In genomic region chr14:20469242-20469889, GRCh38 we compare ENCODE assay signal across 1 cellular context.
TF ChIP-seq lines count a peak whose summit lies in the region.

PNP (plus strand) TSS chr14:20469406; CDS start chr14:20469525, 119 bp downstream.

TF ChIP-seq in WTC11, 78 proteins besides CTCF, POLR2A, EP300 and RAD21 (continued from another document and continues in another):
- TF ChIP-seq AFF4 (CRISPR knock-in tag; IDR thresholded peaks at IDR 0.05; ENCODE audit: borderline replicate concordance): no peak
- TF ChIP-seq GRHL2 (CRISPR knock-in tag; IDR thresholded peaks at IDR 0.05; ENCODE audit: insufficient replicate concordance, severe bottlenecking): no peak
- TF ChIP-seq NFATC4 (CRISPR knock-in tag; IDR thresholded peaks at IDR 0.05): no peak
- no peak for TF ChIP-seq ZNF219 (CRISPR knock-in tag; IDR thresholded peaks at IDR 0.05; ENCODE audit: borderline replicate concordance)
- no peak for TF ChIP-seq USF2 (CRISPR knock-in tag; IDR thresholded peaks at IDR 0.05)
- no peak for TF ChIP-seq RELA (CRISPR knock-in tag; IDR thresholded peaks at IDR 0.05; ENCODE audit: borderline replicate concordance)
- TF ChIP-seq FOXJ3 (CRISPR knock-in tag; IDR thresholded peaks at IDR 0.05; ENCODE audit: borderline replicate concordance): no peak
- TF ChIP-seq GTF2I (CRISPR knock-in tag; conservative IDR thresholded peaks at IDR 0.05): no peak
- no peak for TF ChIP-seq TCF7 (CRISPR knock-in tag; IDR thresholded peaks at IDR 0.05; ENCODE audit: low read depth)
- 0 out of 2 replicates have a peak, but pooled peaks have one; percentile 28 for TF ChIP-seq ZNF121 (CRISPR knock-in tag; IDR thresholded peaks at IDR 0.05)
- TF ChIP-seq ZNF138 (CRISPR knock-in tag; conservative IDR thresholded peaks at IDR 0.05): no peak
- TF ChIP-seq TEAD1 (CRISPR knock-in tag; IDR thresholded peaks at IDR 0.05): peak; percentile 82; the same call in 1 of the 2 replicates
- no peak; the same call in 1 of the 2 replicates for TF ChIP-seq ZNF232 (CRISPR knock-in tag; IDR thresholded peaks at IDR 0.05)
- no peak for TF ChIP-seq ATF1 (CRISPR knock-in tag; IDR thresholded peaks at IDR 0.05)
- TF ChIP-seq PRDM15 (CRISPR knock-in tag; IDR thresholded peaks at IDR 0.05): peak; percentile 91
- TF ChIP-seq CREB1 (CRISPR knock-in tag; IDR thresholded peaks at IDR 0.05): no peak
- no peak for TF ChIP-seq AR (CRISPR knock-in tag; IDR thresholded peaks at IDR 0.05)
- TF ChIP-seq ZNF416 (CRISPR knock-in tag; IDR thresholded peaks at IDR 0.05): no peak
- TF ChIP-seq HMGA2 (CRISPR knock-in tag; IDR thresholded peaks at IDR 0.05): no peak
- no peak for TF ChIP-seq SOX15 (CRISPR knock-in tag; IDR thresholded peaks at IDR 0.05)
- no peak for TF ChIP-seq CREM (CRISPR knock-in tag; IDR thresholded peaks at IDR 0.05)
- peak; percentile 51; the same call in 1 of the 2 replicates for TF ChIP-seq NFE2L1 (CRISPR knock-in tag; IDR thresholded peaks at IDR 0.05)
- TF ChIP-seq NFYB (CRISPR knock-in tag; conservative IDR thresholded peaks at IDR 0.05; ENCODE audit: low read depth): no peak
- 0 out of 2 replicates have a peak, but pooled peaks have one; percentile 14 for TF ChIP-seq MYBL2 (CRISPR knock-in tag; IDR thresholded peaks at IDR 0.05)
- no peak for TF ChIP-seq MLX (CRISPR knock-in tag; IDR thresholded peaks at IDR 0.05)
- TF ChIP-seq KAT7 (CRISPR knock-in tag; IDR thresholded peaks at IDR 0.05; ENCODE audit: borderline replicate concordance): 0 out of 2 replicates have a peak, but pooled peaks have one; percentile 93
- TF ChIP-seq ATF3 (CRISPR knock-in tag; conservative IDR thresholded peaks at IDR 0.05): no peak
- no peak for TF ChIP-seq IRF2 (CRISPR knock-in tag; IDR thresholded peaks at IDR 0.05; ENCODE audit: borderline replicate concordance, low read depth)
- TF ChIP-seq USF1 (CRISPR knock-in tag; IDR thresholded peaks at IDR 0.05): peak; percentile 20; the same call in 1 of the 2 replicates
- TF ChIP-seq JAZF1 (CRISPR knock-in tag; IDR thresholded peaks at IDR 0.05): no peak
- no peak for TF ChIP-seq SMAD3 (CRISPR knock-in tag; IDR thresholded peaks at IDR 0.05; ENCODE audit: borderline replicate concordance)
- 0 out of 2 replicates have a peak, but pooled peaks have one; percentile 59 for TF ChIP-seq ZNF281 (CRISPR knock-in tag; IDR thresholded peaks at IDR 0.05)
- TF ChIP-seq ZBTB21 (CRISPR knock-in tag; IDR thresholded peaks at IDR 0.05; ENCODE audit: borderline replicate concordance): no peak
- TF ChIP-seq CBFB (CRISPR knock-in tag; IDR thresholded peaks at IDR 0.05; ENCODE audit: low read depth): no peak
- peak; percentile 70; the same call in 1 of the 2 replicates for TF ChIP-seq FOXP4 (CRISPR knock-in tag; IDR thresholded peaks at IDR 0.05)
- no peak for TF ChIP-seq NR1H2 (CRISPR knock-in tag; IDR thresholded peaks at IDR 0.05)
- TF ChIP-seq E2F1 (CRISPR knock-in tag; IDR thresholded peaks at IDR 0.05): no peak
- no peak; the same call in 1 of the 2 replicates for TF ChIP-seq FOXP1 (CRISPR knock-in tag; IDR thresholded peaks at IDR 0.05; ENCODE audit: borderline replicate concordance)
